In the genomic region with DNA sequence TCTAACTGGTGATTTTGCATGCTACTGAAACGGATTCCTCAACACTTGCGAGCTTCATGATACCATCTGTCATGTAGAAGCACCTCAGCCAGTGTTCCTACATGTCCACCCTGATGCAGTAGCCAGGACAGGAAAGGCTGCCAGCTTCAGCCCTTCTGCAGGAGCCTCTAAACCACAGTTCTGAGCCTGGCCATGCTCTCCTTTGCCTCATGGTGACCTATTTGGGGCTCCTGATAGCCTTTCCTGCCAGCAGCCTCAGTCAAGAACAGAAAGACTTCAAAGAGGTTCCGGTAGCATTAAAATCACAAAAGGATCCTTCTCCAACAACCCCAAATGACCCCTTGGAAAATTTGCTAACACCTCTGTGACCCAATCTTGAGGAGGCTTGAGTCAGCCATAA, we compare ENCODE assay signal across 27 cellular contexts.
"Had no signal": no experiment of that assay in that cellular context is flagged by ENCODE, and none has a peak within 500 bp of the region (broad histone marks: within the 10 kb centered on the region; RNA-seq: fewer than 3 reads in every experiment).

No MANE protein-coding gene starts in this region.

- H3K4me2 ChIP-seq: smooth muscle cell had no signal

- FAIRE-seq: astrocyte, kidney had no signal

- H3K4me3 ChIP-seq: esophagus muscularis mucosa, pancreas, prostate gland, smooth muscle cell, stomach, thyroid gland, upper lobe of left lung, vagina had no signal

- H3K27me3 ChIP-seq: brain microvascular endothelial cell, esophagus muscularis mucosa, foreskin keratinocyte, pancreas, stomach, thyroid gland, upper lobe of left lung, vagina had no signal

- H3K36me3 ChIP-seq: brain microvascular endothelial cell, esophagus muscularis mucosa, pancreas, prostate gland, stomach, thyroid gland, upper lobe of left lung, vagina had no signal

- H3K9me3 ChIP-seq: esophagus muscularis mucosa, pancreas, prostate gland, stomach, thyroid gland, upper lobe of left lung, vagina had no signal

- H3K27ac ChIP-seq: brain microvascular endothelial cell, esophagus muscularis mucosa, foreskin keratinocyte, pancreas, prostate gland, stomach, thyroid gland, upper lobe of left lung, vagina had no signal

- H3K4me1 ChIP-seq: pancreas, prostate gland, thyroid gland, upper lobe of left lung, vagina had no signal

- DNase-seq: activated CD4-positive, alpha-beta T cell treated with anti-CD3 and anti-CD28 coated beads for 4 hours; activated CD4-positive, alpha-beta T cell treated with anti-CD3 and anti-CD28 coated beads, Interleukin-2, amount 50 U/mL, for 4 hours; activated CD8-positive, alpha-beta memory T cell treated with anti-CD3 and anti-CD28 coated beads for 24 hours; activated gamma-delta T cell; activated naive CD4-positive, alpha-beta T cell treated with anti-CD3 and anti-CD28 coated beads, Interleukin-2, amount 50 U/mL, for 16 hours; activated T-cell treated with anti-CD3 and anti-CD28 coated beads, Interleukin-2, amount 50 U/mL, for 1 hour; amniotic stem cell; brain microvascular endothelial cell; foreskin keratinocyte; kidney; left colon; midbrain; naive thymus-derived CD4-positive, alpha-beta T cell; nucleus accumbens; pancreas; retina; stimulated activated CD4-positive, alpha-beta T cell treated with anti-CD3 and anti-CD28 coated beads, Interleukin-15, amount 100 ng/mL, for 24 hours; stimulated activated CD4-positive, alpha-beta T cell treated with anti-CD3 and anti-CD28 coated beads, Interleukin-2, amount 100 ng/mL, for 24 hours; stimulated activated naive B cell treated with anti-CD40 and anti-IgM and Interleukin-4, amounts not matched to agents 10 μg/mL and 1 μg/mL and 100 μg/mL, for 72 hours; stomach; thyroid gland; upper lobe of left lung had no signal
